ENCODE assay signal across 8 cellular contexts in genomic region chr21:33587792-33588484, GRCh38. TPM values are rescaled to one million over a fixed set of nuclear protein-coding genes. Genes with fewer than 3 reads are reported as not detected.
DNase-seq lines count a peak whose midpoint lies in the region; ATAC-seq and TF ChIP-seq lines count a peak whose summit lies in the region.

No MANE protein-coding gene starts in this region.

- in situ Hi-C loops in GM13977 (cut with MboI; ENCODE audit: low pct_unique_long_range_greater_than_20kb, low sequenced_read_pairs, unreplicated experiment): no loop called here

- TF ChIP-seq CTCF in C4-2B (conservative IDR thresholded peaks at IDR 0.05) (peak; percentile 12; the same call in 1 of the 2 replicates), GM13977 (IDR thresholded peaks at IDR 0.05; ENCODE audit: extremely low read depth, insufficient read depth, missing control alignments) (no peak), body of pancreas (IDR thresholded peaks at IDR 0.05) (no peak)

- peak overlapping the region; percentile 92 for H3K27ac ChIP-seq in C4-2B
- H3K27ac ChIP-seq in body of pancreas: peak overlapping the region; percentile 68 to 89 (median 84)
- H3K27ac ChIP-seq in iPS-18a (ENCODE audit: low read length): no peak overlapping the region

- WGBS in body of pancreas, 2 donors: 1 to 2% methylated on average over 10 to 38 of the region's 57 CpGs

- ATAC-seq in HG02938 (IDR thresholded peaks at IDR 0.05; ENCODE audit: unreplicated experiment): peak; percentile 45
- ATAC-seq in body of pancreas: peak; percentile 22

- peak; percentile 65 for DNase-seq in GM13977 (ENCODE audit: low spot score)
- DNase-seq in NCI-H345 treated with DMSO at 0.1 percent for 48 hours (lab: John Stamatoyannopoulos, UW; ENCODE audit: unreplicated experiment): peak; percentile 35
- peak; percentile 31 to 50 (median 38) for DNase-seq in body of pancreas
- DNase-seq in skeletal muscle cell (ENCODE audit: low read depth): no peak
- DNase-seq in activated CD4-positive, CD25-positive, alpha-beta regulatory T cell treated with anti-CD3 and anti-CD28 coated beads, Interleukin-2, amount 50 U/mL, for 72 hours: no peak

- H3K9me3 ChIP-seq in body of pancreas: no peaks in the 10 kb centered on the region
- no peaks in the 10 kb centered on the region for H3K9me3 ChIP-seq in iPS-18a (ENCODE audit: control insufficient read depth, low read depth, low read length)

- no peak for TF ChIP-seq POLR2A in body of pancreas (IDR thresholded peaks at IDR 0.05)

- intact Hi-C loops in body of pancreas (cut with DNase I): no loop called here

- peak overlapping the region; percentile 75 for H3K9ac ChIP-seq in iPS-18a (ENCODE audit: low read length)

- H3K27me3 ChIP-seq in body of pancreas: no peaks in the 10 kb centered on the region
- H3K27me3 ChIP-seq in iPS-18a (ENCODE audit: control insufficient read depth, insufficient read depth, low read length): peaks cover 6% of the 10 kb centered on the region

- H3K36me3 ChIP-seq in body of pancreas (replicated peaks in 1 of 2; ENCODE audit: insufficient read depth in 1 of 2, low read depth in 2 of 2) (no peaks in the 10 kb centered on the region), iPS-18a (ENCODE audit: control insufficient read depth, low read depth, low read length) (peaks cover 19% of the 10 kb centered on the region)

- H3K4me3 ChIP-seq in body of pancreas (peak overlapping the region; percentile 43 to 49), iPS-18a (ENCODE audit: low read length) (peak overlapping the region; percentile 90), skeletal muscle cell (ENCODE audit: low read depth, low read length) (peak overlapping the region; percentile 84)

- peaks cover 16% of the 10 kb centered on the region for H3K4me1 ChIP-seq in body of pancreas
- peaks cover 12% of the 10 kb centered on the region for H3K4me1 ChIP-seq in iPS-18a (ENCODE audit: control insufficient read depth, low read depth, low read length)

RNA-seq across cellular contexts. Expression of gene DONSON, which starts 0.5 kb away (rescaled TPM):
- total RNA-seq in body of pancreas: 1 to 10 TPM; 5.6 to 6.5 TPM

RNA-seq across cellular contexts. Expression of gene SON, which starts 45.1 kb away (rescaled TPM):
- total RNA-seq in body of pancreas: 100 to 1,000 TPM; 118 to 235 TPM

RNA-seq across cellular contexts. Expression of gene GART, which starts 46.0 kb away (rescaled TPM):
- total RNA-seq in body of pancreas: 10 to 100 TPM; 36.3 to 62.0 TPM

RNA-seq across cellular contexts. Expression of gene CRYZL1, which starts 53.6 kb away (rescaled TPM):
- 10 to 100 TPM; 22.3 to 31.6 TPM for total RNA-seq in body of pancreas

RNA-seq across cellular contexts. Expression of gene ITSN1, which starts 54.4 kb away (rescaled TPM):
- total RNA-seq in body of pancreas: 10 to 100 TPM; 15.0 to 47.5 TPM

Comparison
In these comparisons a context has a peak if more than half of its experiments do, and no peak if none do; other contexts are left out.
1. DNase-seq: peak in GM13977 (single experiment), NCI-H345 treated with DMSO at 0.1 percent for 48 hours (single experiment) and body of pancreas (4 of 4); none in skeletal muscle cell (single experiment) and activated CD4-positive, CD25-positive, alpha-beta regulatory T cell treated with anti-CD3 and anti-CD28 coated beads, Interleukin-2, amount 50 U/mL, for 72 hours (single experiment).
2. Peak in every context shown above with its lines, with median percentiles within 50 percentile points of each other: H3K4me3 ChIP-seq.